Comparison of ENCODE assay signal across 11 cellular contexts in genomic region chr17:72511874-72512273, GRCh38.
"Had no signal": no experiment of that assay in that cellular context is flagged by ENCODE, and none has a peak within 500 bp of the region (broad histone marks: within the 10 kb centered on the region; RNA-seq: fewer than 3 reads in every experiment).

No MANE protein-coding gene starts in this region.

- H3K27me3 Mint-ChIP-seq: activated CD4-positive, alpha-beta memory T cell treated with anti-CD3 and anti-CD28 coated beads, Interleukin-2, amount 10 ng/mL, durations not matched to agents 7 days and 5 days had no signal

- H3K27ac Mint-ChIP-seq: activated CD4-positive, alpha-beta memory T cell treated with anti-CD3 and anti-CD28 coated beads, Interleukin-2, amount 10 ng/mL, durations not matched to agents 7 days and 5 days; activated CD4-positive, alpha-beta T cell treated with anti-CD3 and anti-CD28 coated beads for 36 hours; activated T-cell treated with anti-CD3 and anti-CD28 coated beads, Interleukin-2, amount 50 U/mL, for 72 hours; natural killer cell had no signal

- H3K4me1 Mint-ChIP-seq: activated CD4-positive, alpha-beta memory T cell treated with anti-CD3 and anti-CD28 coated beads, Interleukin-2, amount 10 ng/mL, durations not matched to agents 7 days and 5 days; activated CD4-positive, alpha-beta T cell treated with anti-CD3 and anti-CD28 coated beads for 36 hours; natural killer cell had no signal

- H3K27ac ChIP-seq: right atrium auricular region, tibial nerve had no signal

- ATAC-seq: activated CD4-positive, alpha-beta T cell treated with anti-CD3 and anti-CD28 coated beads for 36 hours; activated T-cell treated with anti-CD3 and anti-CD28 coated beads, Interleukin-2, amount 50 U/mL, for 72 hours; natural killer cell had no signal

- H3K9me3 ChIP-seq: right atrium auricular region, tibial nerve had no signal

- DNase-seq: activated CD4-positive, alpha-beta memory T cell treated with anti-CD3 and anti-CD28 coated beads, Interleukin-2, amount 10 ng/mL, durations not matched to agents 7 days and 5 days; activated CD4-positive, alpha-beta T cell treated with anti-CD3 and anti-CD28 coated beads for 36 hours; activated CD8-positive, alpha-beta memory T cell treated with anti-CD3 and anti-CD28 coated beads, Interleukin-2, amount 50 U/mL, for 4 hours; activated T-cell treated with anti-CD3 and anti-CD28 coated beads, Interleukin-2, amount 50 U/mL, for 72 hours; central memory CD4-positive, alpha-beta T cell; erythroblast; natural killer cell; T-helper 9 cell had no signal

- H3K4me3 Mint-ChIP-seq: activated CD4-positive, alpha-beta memory T cell treated with anti-CD3 and anti-CD28 coated beads, Interleukin-2, amount 10 ng/mL, durations not matched to agents 7 days and 5 days; activated CD4-positive, alpha-beta T cell treated with anti-CD3 and anti-CD28 coated beads for 36 hours; activated T-cell treated with anti-CD3 and anti-CD28 coated beads, Interleukin-2, amount 50 U/mL, for 72 hours; natural killer cell had no signal

- H3K9me3 Mint-ChIP-seq: activated CD4-positive, alpha-beta memory T cell treated with anti-CD3 and anti-CD28 coated beads, Interleukin-2, amount 10 ng/mL, durations not matched to agents 7 days and 5 days; activated T-cell treated with anti-CD3 and anti-CD28 coated beads, Interleukin-2, amount 50 U/mL, for 72 hours; natural killer cell had no signal

- H3K27me3 ChIP-seq: right atrium auricular region, tibial nerve had no signal

- H3K4me3 ChIP-seq: right atrium auricular region, smooth muscle cell, tibial nerve had no signal

- H3K36me3 Mint-ChIP-seq: natural killer cell had no signal

- H3K36me3 ChIP-seq: right atrium auricular region, tibial nerve had no signal
